1 cellular context compared by ENCODE assay signal in the genomic region with DNA sequence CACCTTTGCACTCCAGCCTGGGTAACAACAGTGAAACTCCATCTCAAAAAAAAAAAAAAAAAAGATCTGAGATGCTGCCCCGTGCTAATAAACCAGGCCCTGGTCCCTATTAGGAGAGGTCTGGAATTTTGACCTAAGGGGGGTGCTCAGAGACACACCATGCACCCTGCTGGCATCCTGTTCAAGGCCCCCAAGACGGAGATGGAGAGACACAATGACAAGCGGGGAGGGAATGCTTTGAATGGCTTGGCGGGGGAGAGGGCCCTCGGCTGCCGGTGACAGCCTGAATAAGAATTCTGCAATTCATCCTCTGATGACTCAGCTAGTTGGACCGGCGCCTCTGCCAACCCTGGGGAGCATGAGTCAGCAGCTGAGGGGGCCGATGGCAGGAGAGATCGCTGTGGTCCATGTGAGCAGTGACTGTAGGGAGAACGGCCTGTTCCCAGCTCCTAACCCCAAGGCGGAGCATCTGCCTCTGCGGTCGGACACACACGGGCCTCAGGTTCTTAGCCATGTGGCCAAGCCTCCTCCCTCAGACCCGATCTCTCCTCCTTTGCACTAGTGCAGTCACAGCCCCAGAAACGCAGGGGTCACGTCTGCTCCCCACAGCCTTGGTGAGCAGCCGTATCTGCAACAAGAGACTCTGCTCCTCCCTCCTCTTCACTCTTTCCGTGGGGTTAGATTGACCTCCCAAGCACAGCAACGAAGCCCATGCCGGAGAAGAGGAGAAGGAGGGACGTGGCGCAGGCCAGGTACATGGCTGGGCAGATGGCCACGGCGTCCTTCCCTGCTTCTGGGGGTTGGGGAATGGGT.
A peak's percentile ranks its signal among the peaks of the same experiment; 100 is the strongest.
TF ChIP-seq lines count a peak whose summit lies in the region.

No MANE protein-coding gene starts in this region.

TF ChIP-seq in SK-N-SH, 30 proteins besides CTCF, POLR2A, EP300 and RAD21 (continued from another document):
- TF ChIP-seq MAX (IDR thresholded peaks at IDR 0.05; ENCODE audit: low read depth) (peak; percentile 99), ELF1 (IDR thresholded peaks at IDR 0.05) (no peak), RCOR1 (IDR thresholded peaks at IDR 0.05; ENCODE audit: low read length) (no peak), MXI1 (IDR thresholded peaks at IDR 0.05; ENCODE audit: low read depth, low read length) (no peak), POLR2AphosphoS5 (IDR thresholded peaks at IDR 0.05; ENCODE audit: low read depth, low read length) (peak; percentile 92; the same call in 1 of the 2 replicates), SIN3A (IDR thresholded peaks at IDR 0.05; ENCODE audit: borderline replicate concordance, low read depth, low read length) (peak; percentile 96; the same call in 1 of the 2 replicates), MEF2A (IDR thresholded peaks at IDR 0.05; ENCODE audit: borderline replicate concordance, low read depth) (peak; percentile 96), NFIC (IDR thresholded peaks at IDR 0.05; ENCODE audit: borderline replicate concordance) (peak; percentile 100)
- TF ChIP-seq, protein P1, sequence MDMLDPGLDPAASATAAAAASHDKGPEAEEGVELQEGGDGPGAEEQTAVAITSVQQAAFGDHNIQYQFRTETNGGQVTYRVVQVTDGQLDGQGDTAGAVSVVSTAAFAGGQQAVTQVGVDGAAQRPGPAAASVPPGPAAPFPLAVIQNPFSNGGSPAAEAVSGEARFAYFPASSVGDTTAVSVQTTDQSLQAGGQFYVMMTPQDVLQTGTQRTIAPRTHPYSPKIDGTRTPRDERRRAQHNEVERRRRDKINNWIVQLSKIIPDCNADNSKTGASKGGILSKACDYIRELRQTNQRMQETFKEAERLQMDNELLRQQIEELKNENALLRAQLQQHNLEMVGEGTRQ (IDR thresholded peaks at IDR 0.05; ENCODE audit: borderline replicate concordance, low read depth, low read length): no peak
